11 cellular contexts compared by ENCODE assay signal in the genomic region with DNA sequence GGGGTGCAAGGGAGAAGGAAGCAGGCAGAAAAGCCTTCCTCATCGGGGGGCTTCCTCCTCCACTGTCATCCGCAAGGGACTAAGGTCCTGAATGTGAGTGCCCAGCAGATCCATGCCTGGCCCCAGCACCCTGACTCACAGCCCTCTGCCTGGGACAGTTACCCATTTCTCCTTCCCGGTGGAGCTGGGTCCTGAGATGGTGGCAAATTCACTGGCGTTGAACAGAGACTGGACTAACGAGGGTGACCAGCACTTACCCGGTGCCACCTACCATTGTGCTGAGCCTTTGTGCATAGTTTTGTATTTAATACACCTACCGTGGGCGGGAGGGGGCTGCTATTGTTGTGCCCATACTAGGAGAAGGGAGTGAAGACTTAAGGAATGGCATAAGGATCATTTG. TPM values are rescaled to one million over a fixed set of nuclear protein-coding genes. Genes with fewer than 3 reads are reported as not detected.
DNase-seq lines count a peak whose midpoint lies in the region; ATAC-seq and TF ChIP-seq lines count a peak whose summit lies in the region.
"Had no signal": no experiment of that assay in that cellular context is flagged by ENCODE, and none has a peak within 500 bp of the region (broad histone marks: within the 10 kb centered on the region; RNA-seq: fewer than 3 reads in every experiment).

No MANE protein-coding gene starts in this region.

- peak overlapping the region; percentile 95 for H3K27ac ChIP-seq in lower lobe of right lung
- H3K27ac ChIP-seq in suprapubic skin: peak overlapping the region; percentile 96

- intact Hi-C loops in lower lobe of right lung (cut with DNase I): loop anchor here (10.0 kb wide), 1 partner anchor 215 kb away; no protein-coding TSS in a partner anchor

- H3K4me3 ChIP-seq in adipocyte (ENCODE audit: low read length): no peak overlapping the region
- no peak overlapping the region for H3K4me3 ChIP-seq in lower lobe of right lung
- no peak overlapping the region for H3K4me3 ChIP-seq in suprapubic skin

- WGBS in suprapubic skin: 81% methylated on average over 7 of the region's 8 CpGs

- peak overlapping the region; percentile 48 for H3K9ac ChIP-seq in adipocyte (ENCODE audit: low read length)

- H3K36me3 ChIP-seq in adipocyte (ENCODE audit: control insufficient read depth, insufficient read depth, low read length, severe bottlenecking) (no peaks in the 10 kb centered on the region), lower lobe of right lung (no peaks in the 10 kb centered on the region), suprapubic skin (no peaks in the 10 kb centered on the region)

- no peaks in the 10 kb centered on the region for H3K36me3 Mint-ChIP-seq in HFFc6 (ENCODE audit: low read depth)
- H3K36me3 Mint-ChIP-seq: naive thymus-derived CD8-positive, alpha-beta T cell had no signal

- H3K27me3 Mint-ChIP-seq in HFFc6 (ENCODE audit: insufficient read depth): no peaks in the 10 kb centered on the region; the same call in 1 of the 2 replicates

- peak overlapping the region; percentile 89 for H3K27ac Mint-ChIP-seq in HFFc6

- TF ChIP-seq EP300 in suprapubic skin (IDR thresholded peaks at IDR 0.05): no peak

- DNase-seq in HFFc6 (no peak), adipocyte (ENCODE audit: low read depth) (no peak), lower lobe of right lung (peak; percentile 50), suprapubic skin (ENCODE audit: low spot score in 2 of 2) (peak in 1 of 2 donors; percentile 71), OCI-M1 (lab: John Stamatoyannopoulos, UW) (no peak), iPS-NIHi7 (ENCODE audit: extremely low spot score) (no peak)
- DNase-seq: naive thymus-derived CD8-positive, alpha-beta T cell; NCI-H748 treated with DMSO at 0.1 percent for 48 hours had no signal

- H3K27me3 ChIP-seq in adipocyte (replicated peaks; ENCODE audit: control insufficient read depth, insufficient read depth, low read length) (no peaks in the 10 kb centered on the region), lower lobe of right lung (ENCODE audit: low read depth) (no peaks in the 10 kb centered on the region), suprapubic skin (no peaks in the 10 kb centered on the region)

- ATAC-seq in lower lobe of right lung (peak in 1 of 2 donors; percentile 16), HG02678 (IDR thresholded peaks at IDR 0.05; ENCODE audit: unreplicated experiment) (no peak), GM19351 (IDR thresholded peaks at IDR 0.05; ENCODE audit: unreplicated experiment) (no peak)

- H3K9me3 Mint-ChIP-seq in HFFc6: no peaks in the 10 kb centered on the region
- H3K9me3 Mint-ChIP-seq: naive thymus-derived CD8-positive, alpha-beta T cell had no signal

- H3K4me1 ChIP-seq in adipocyte (ENCODE audit: control insufficient read depth, insufficient read depth, low read length): peaks cover 42% of the 10 kb centered on the region
- H3K4me1 ChIP-seq in lower lobe of right lung: peaks cover 39% of the 10 kb centered on the region
- H3K4me1 ChIP-seq in suprapubic skin: peaks cover 44% of the 10 kb centered on the region

- TF ChIP-seq CTCF in HFFc6 (IDR thresholded peaks at IDR 0.05) (no peak), lower lobe of right lung (IDR thresholded peaks at IDR 0.05) (no peak), suprapubic skin (IDR thresholded peaks at IDR 0.05) (no peak)

- peak overlapping the region; percentile 61; the same call in 1 of the 2 replicates for H3K4me3 Mint-ChIP-seq in HFFc6

- H3K9me3 ChIP-seq in adipocyte (ENCODE audit: control insufficient read depth, low read length) (no peaks in the 10 kb centered on the region), lower lobe of right lung (no peaks in the 10 kb centered on the region), suprapubic skin (no peaks in the 10 kb centered on the region)

- TF ChIP-seq POLR2A in suprapubic skin (IDR thresholded peaks at IDR 0.05): no peak

- peaks cover 45% of the 10 kb centered on the region for H3K4me1 Mint-ChIP-seq in HFFc6 (ENCODE audit: low read depth)

RNA-seq across cellular contexts. Expression of a gene that starts 30.9 kb away (rescaled TPM):
- not detected for total RNA-seq in HFFc6 (2021; fragmentation: NEBNext Ultra II Directional; extraction: Animal tissue kit (Norgen Biotek cat#: 25700))
- total RNA-seq in lower lobe of right lung: 2.9 TPM
- 10 to 100 TPM; 12.4 to 29.9 (median 27.8) TPM for total RNA-seq in suprapubic skin
- total RNA-seq: naive thymus-derived CD8-positive, alpha-beta T cell; T-helper 2 cell treated with Interferon-gamma antibody and Interleukin-4, amounts not matched to agents 100 ng/mL and 5 ng/mL, for 36 hours had no signal
